8 cellular contexts compared by ENCODE assay signal in the genomic region with DNA sequence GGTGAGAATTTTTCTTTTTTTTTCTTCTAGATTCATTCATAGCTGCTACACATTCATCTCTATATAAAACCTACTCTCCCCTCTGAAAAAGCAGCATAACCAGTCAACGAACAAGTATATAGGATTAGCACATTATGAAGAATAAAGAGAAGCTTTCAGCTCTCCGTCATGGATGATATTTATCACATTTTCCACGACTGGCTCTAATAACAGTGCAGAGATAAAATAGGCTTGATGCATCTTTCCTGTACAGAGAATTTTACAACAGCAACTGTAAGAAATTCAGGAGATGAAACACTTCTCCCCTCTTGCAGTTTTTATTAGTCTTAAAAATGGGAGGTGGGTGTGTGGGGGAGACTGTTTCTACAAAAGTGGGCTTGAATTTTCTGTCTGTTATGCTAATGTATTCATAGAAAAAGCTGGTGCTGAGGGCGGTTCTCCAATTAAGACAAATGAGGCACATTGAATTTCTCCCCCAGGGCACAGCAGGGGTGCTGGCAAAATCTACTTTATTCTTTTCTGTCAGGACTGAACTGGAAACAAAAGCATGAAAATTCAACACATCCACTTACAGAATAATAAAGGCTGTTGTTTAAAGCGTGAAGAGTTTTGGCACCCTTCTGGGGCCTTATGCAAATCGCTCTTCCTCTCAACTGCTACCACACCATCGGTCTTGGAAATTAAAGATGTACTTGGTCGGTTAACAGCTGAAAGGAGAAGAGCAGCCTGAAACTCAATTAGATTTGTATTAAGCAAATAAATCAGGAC.
DNase-seq lines count a peak whose midpoint lies in the region; ATAC-seq and TF ChIP-seq lines count a peak whose summit lies in the region.
"Had no signal": no experiment of that assay in that cellular context is flagged by ENCODE, and none has a peak within 500 bp of the region (broad histone marks: within the 10 kb centered on the region; RNA-seq: fewer than 3 reads in every experiment).

No MANE protein-coding gene starts in this region.

- no peak overlapping the region for H3K4me3 ChIP-seq in NT2/D1 (ENCODE audit: insufficient read length, low read depth)
- H3K4me3 ChIP-seq in uterus = no peak overlapping the region
- H3K4me3 ChIP-seq in ascending aorta = no peak overlapping the region
- H3K4me3 ChIP-seq: Peyer's patch had no signal

- H3K36me3 ChIP-seq in NT2/D1 (ENCODE audit: insufficient read depth, insufficient read length, low read length) = no peaks in the 10 kb centered on the region
- no peaks in the 10 kb centered on the region for H3K36me3 ChIP-seq in uterus
- no peaks in the 10 kb centered on the region for H3K36me3 ChIP-seq in ascending aorta
- H3K36me3 ChIP-seq: Peyer's patch had no signal

- no peaks in the 10 kb centered on the region for H3K9me3 Mint-ChIP-seq in activated naive CD8-positive, alpha-beta T cell treated with anti-CD3 and anti-CD28 coated beads, Interleukin-2, amount 50 U/mL, for 24 hours

- H3K4me1 ChIP-seq in NT2/D1 (ENCODE audit: insufficient read depth, insufficient read length) = no peaks in the 10 kb centered on the region
- H3K4me1 ChIP-seq in uterus = no peaks in the 10 kb centered on the region
- H3K4me1 ChIP-seq in ascending aorta = no peaks in the 10 kb centered on the region
- H3K4me1 ChIP-seq: Peyer's patch had no signal

- intact Hi-C loops in uterus (cut with DNase I; ENCODE audit: low total_unique reads) = no loop called here
- intact Hi-C loops in ascending aorta (cut with DNase I) = no loop called here

- H3K27ac ChIP-seq in uterus (no peak overlapping the region), ascending aorta (no peak overlapping the region)
- H3K27ac ChIP-seq: Peyer's patch had no signal

- no peak overlapping the region for H3K27ac Mint-ChIP-seq in activated naive CD8-positive, alpha-beta T cell treated with anti-CD3 and anti-CD28 coated beads, Interleukin-2, amount 50 U/mL, for 24 hours

- TF ChIP-seq CTCF in uterus (IDR thresholded peaks at IDR 0.05) = no peak
- TF ChIP-seq CTCF in ascending aorta (IDR thresholded peaks at IDR 0.05) = no peak

- H3K4me3 Mint-ChIP-seq in activated naive CD8-positive, alpha-beta T cell treated with anti-CD3 and anti-CD28 coated beads, Interleukin-2, amount 50 U/mL, for 24 hours = no peak overlapping the region

- H3K27me3 ChIP-seq in NT2/D1 (ENCODE audit: insufficient read depth, insufficient read length) = no peaks in the 10 kb centered on the region
- H3K27me3 ChIP-seq in uterus = no peaks in the 10 kb centered on the region
- no peaks in the 10 kb centered on the region for H3K27me3 ChIP-seq in ascending aorta
- H3K27me3 ChIP-seq: Peyer's patch had no signal

- TF ChIP-seq POLR2A in uterus (IDR thresholded peaks at IDR 0.05) = no peak

- H3K27me3 Mint-ChIP-seq in activated naive CD8-positive, alpha-beta T cell treated with anti-CD3 and anti-CD28 coated beads, Interleukin-2, amount 50 U/mL, for 24 hours = no peaks in the 10 kb centered on the region

- H3K4me1 Mint-ChIP-seq in activated naive CD8-positive, alpha-beta T cell treated with anti-CD3 and anti-CD28 coated beads, Interleukin-2, amount 50 U/mL, for 24 hours = no peaks in the 10 kb centered on the region

- H3K9me3 ChIP-seq in NT2/D1 (ENCODE audit: insufficient read depth, low read length) (peaks cover 38% of the 10 kb centered on the region; the same call in 1 of the 2 replicates), uterus (no peaks in the 10 kb centered on the region), ascending aorta (no peaks in the 10 kb centered on the region)
- H3K9me3 ChIP-seq: Peyer's patch had no signal

- ATAC-seq in GM19328 (IDR thresholded peaks at IDR 0.05; ENCODE audit: unreplicated experiment) = peak; percentile 97
- ATAC-seq in HG03064 (IDR thresholded peaks at IDR 0.05; ENCODE audit: low read depth, unreplicated experiment) = peak; percentile 96
- ATAC-seq in activated naive CD8-positive, alpha-beta T cell treated with anti-CD3 and anti-CD28 coated beads, Interleukin-2, amount 50 U/mL, for 24 hours = no peak

- DNase-seq in NT2/D1 (ENCODE audit: low read depth, low spot score) (peak; percentile 89), putamen (ENCODE audit: low spot score) (peak; percentile 92), uterus (no peak), ascending aorta (ENCODE audit: low spot score in 2 of 2) (no peak)
- no peak for DNase-seq in activated naive CD8-positive, alpha-beta T cell treated with anti-CD3 and anti-CD28 coated beads, Interleukin-2, amount 50 U/mL, for 24 hours

- H3K9ac ChIP-seq in NT2/D1 (ENCODE audit: insufficient read length, low read depth) = no peak overlapping the region

- H3K36me3 Mint-ChIP-seq in activated naive CD8-positive, alpha-beta T cell treated with anti-CD3 and anti-CD28 coated beads, Interleukin-2, amount 50 U/mL, for 24 hours (ENCODE audit: low read depth) = no peaks in the 10 kb centered on the region

Comparison
In these comparisons a context has a peak if more than half of its experiments do, and no peak if none do; other contexts are left out.
1. DNase-seq: peak in NT2/D1 (single experiment) and putamen (single experiment); none in uterus (0 of 2), activated naive CD8-positive, alpha-beta T cell treated with anti-CD3 and anti-CD28 coated beads, Interleukin-2, amount 50 U/mL, for 24 hours (single experiment) and ascending aorta (0 of 2).